Comparison of ENCODE assay signal across 1 cellular context in the genomic region with DNA sequence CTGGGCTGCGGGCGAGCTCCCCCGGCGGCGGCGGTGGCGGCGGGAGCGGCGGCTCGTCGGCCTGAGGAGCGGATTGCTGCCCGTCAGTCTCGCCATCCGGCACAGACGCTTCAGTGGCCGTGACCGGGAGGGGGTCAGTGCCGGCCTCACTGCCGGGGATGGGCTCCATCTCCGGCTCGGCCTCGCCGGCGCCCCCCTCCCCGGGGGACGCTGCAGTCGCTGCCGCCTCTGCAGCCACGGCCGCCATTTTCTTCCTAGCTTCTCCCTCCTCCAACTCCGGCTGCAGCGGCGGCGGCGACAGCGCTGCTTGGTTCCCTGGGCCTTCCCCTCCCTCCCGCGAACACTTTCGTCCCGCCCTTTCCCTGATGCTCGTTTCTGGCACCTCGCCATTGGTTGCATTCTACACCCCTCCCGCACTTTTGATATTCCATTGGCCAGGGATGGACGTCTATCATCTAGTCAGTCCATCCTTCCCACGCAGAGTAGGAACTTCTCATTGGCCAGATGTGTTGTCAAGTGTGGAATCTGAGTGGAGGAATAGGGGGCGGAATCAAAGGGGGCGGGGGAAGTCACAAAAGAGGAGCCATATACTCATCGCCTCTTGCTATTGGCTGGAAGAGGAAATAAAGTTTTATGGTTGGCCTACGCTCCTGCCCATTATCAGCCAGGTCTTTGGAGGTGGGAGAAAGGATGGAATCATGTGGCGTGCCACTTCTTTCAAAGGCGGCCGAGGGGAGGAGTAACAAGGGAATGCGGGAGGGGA.
A peak's percentile ranks its signal among the peaks of the same experiment; 100 is the strongest.
TF ChIP-seq lines count a peak whose summit lies in the region.

Gene PWWP2A (minus strand): TSS at position 309 of the 763 bp plus-strand sequence. CDS start 62 bp downstream, at position 247.

TF ChIP-seq in K562, 482 proteins besides CTCF, POLR2A, EP300 and RAD21 (continued from another document and continues in another):
- TF ChIP-seq, protein P1, sequence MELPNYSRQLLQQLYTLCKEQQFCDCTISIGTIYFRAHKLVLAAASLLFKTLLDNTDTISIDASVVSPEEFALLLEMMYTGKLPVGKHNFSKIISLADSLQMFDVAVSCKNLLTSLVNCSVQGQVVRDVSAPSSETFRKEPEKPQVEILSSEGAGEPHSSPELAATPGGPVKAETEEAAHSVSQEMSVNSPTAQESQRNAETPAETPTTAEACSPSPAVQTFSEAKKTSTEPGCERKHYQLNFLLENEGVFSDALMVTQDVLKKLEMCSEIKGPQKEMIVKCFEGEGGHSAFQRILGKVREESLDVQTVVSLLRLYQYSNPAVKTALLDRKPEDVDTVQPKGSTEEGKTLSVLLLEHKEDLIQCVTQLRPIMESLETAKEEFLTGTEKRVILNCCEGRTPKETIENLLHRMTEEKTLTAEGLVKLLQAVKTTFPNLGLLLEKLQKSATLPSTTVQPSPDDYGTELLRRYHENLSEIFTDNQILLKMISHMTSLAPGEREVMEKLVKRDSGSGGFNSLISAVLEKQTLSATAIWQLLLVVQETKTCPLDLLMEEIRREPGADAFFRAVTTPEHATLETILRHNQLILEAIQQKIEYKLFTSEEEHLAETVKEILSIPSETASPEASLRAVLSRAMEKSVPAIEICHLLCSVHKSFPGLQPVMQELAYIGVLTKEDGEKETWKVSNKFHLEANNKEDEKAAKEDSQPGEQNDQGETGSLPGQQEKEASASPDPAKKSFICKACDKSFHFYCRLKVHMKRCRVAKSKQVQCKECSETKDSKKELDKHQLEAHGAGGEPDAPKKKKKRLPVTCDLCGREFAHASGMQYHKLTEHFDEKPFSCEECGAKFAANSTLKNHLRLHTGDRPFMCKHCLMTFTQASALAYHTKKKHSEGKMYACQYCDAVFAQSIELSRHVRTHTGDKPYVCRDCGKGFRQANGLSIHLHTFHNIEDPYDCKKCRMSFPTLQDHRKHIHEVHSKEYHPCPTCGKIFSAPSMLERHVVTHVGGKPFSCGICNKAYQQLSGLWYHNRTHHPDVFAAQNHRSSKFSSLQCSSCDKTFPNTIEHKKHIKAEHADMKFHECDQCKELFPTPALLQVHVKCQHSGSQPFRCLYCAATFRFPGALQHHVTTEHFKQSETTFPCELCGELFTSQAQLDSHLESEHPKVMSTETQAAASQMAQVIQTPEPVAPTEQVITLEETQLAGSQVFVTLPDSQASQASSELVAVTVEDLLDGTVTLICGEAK (IDR thresholded peaks at IDR 0.05) = peak; percentile 66
- TF ChIP-seq, protein P1 (CRISPR knock-in tag; IDR thresholded peaks at IDR 0.05) = no peak
- TF ChIP-seq JUNB (CRISPR knock-in tag; conservative IDR thresholded peaks at IDR 0.05) = no peak
- TF ChIP-seq ELK3 (CRISPR knock-in tag; IDR thresholded peaks at IDR 0.05) = no peak
- TF ChIP-seq, protein P2, sequence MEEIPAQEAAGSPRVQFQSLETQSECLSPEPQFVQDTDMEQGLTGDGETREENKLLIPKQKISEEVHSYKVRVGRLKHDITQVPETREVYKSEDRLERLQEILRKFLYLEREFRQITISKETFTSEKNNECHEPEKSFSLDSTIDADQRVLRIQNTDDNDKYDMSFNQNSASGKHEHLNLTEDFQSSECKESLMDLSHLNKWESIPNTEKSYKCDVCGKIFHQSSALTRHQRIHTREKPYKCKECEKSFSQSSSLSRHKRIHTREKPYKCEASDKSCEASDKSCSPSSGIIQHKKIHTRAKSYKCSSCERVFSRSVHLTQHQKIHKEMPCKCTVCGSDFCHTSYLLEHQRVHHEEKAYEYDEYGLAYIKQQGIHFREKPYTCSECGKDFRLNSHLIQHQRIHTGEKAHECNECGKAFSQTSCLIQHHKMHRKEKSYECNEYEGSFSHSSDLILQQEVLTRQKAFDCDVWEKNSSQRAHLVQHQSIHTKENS (CRISPR knock-in tag; IDR thresholded peaks at IDR 0.05) = no peak
- TF ChIP-seq CEBPZ (IDR thresholded peaks at IDR 0.05; ENCODE audit: borderline replicate concordance, low read depth, low read length) = peak; percentile 97
- TF ChIP-seq IRF9 (tag; IDR thresholded peaks at IDR 0.05) = no peak
- peak; percentile 5 for TF ChIP-seq FUS (optimal IDR thresholded peaks at IDR 0.05; ENCODE audit: low read depth, low read length)
- TF ChIP-seq ZNF316 (IDR thresholded peaks at IDR 0.05) = no peak
- TF ChIP-seq ZNF707 (CRISPR knock-in tag; conservative IDR thresholded peaks at IDR 0.05) = no peak
- TF ChIP-seq HSF4 (CRISPR knock-in tag; IDR thresholded peaks at IDR 0.05; ENCODE audit: borderline replicate concordance) = no peak
- TF ChIP-seq ZEB2 (IDR thresholded peaks at IDR 0.05) = no peak
- TF ChIP-seq AFF4 (CRISPR knock-in tag; IDR thresholded peaks at IDR 0.05) = peak; percentile 61; the same call in 1 of the 2 replicates
- no peak for TF ChIP-seq MEF2D (tag; conservative IDR thresholded peaks at IDR 0.05; ENCODE audit: low read depth)
- no peak for TF ChIP-seq COPS2 (conservative IDR thresholded peaks at IDR 0.05)
- TF ChIP-seq SIN3A (IDR thresholded peaks at IDR 0.05; ENCODE audit: borderline replicate concordance in 2 of 2, control insufficient read depth in 1 of 2, low read depth in 2 of 2, low read length in 2 of 2) = peak in 1 of 2 experiments; percentile 57; a peak in 1 of 4 replicates
- TF ChIP-seq RFX5 (IDR thresholded peaks at IDR 0.05; ENCODE audit: low read depth, low read length) = no peak
- TF ChIP-seq ETV1 (tag; conservative IDR thresholded peaks at IDR 0.05; ENCODE audit: low read depth) = no peak
- TF ChIP-seq MCM7 (IDR thresholded peaks at IDR 0.05) = no peak
- TF ChIP-seq, protein P3, sequence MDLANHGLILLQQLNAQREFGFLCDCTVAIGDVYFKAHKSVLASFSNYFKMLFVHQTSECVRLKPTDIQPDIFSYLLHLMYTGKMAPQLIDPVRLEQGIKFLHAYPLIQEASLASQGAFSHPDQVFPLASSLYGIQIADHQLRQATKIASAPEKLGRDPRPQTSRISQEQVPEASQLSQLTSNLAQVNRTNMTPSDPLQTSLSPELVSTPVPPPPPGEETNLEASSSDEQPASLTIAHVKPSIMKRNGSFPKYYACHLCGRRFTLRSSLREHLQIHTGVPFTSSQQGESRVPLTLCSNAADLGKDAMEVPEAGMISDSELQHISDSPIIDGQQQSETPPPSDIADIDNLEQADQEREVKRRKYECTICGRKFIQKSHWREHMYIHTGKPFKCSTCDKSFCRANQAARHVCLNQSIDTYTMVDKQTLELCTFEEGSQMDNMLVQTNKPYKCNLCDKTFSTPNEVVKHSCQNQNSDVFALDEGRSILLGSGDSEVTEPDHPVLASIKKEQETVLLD (IDR thresholded peaks at IDR 0.05) = no peak
